In genomic region chr3:58041182-58041825, GRCh38 we compare ENCODE assay signal across 1 cellular context.
TF ChIP-seq lines count a peak whose summit lies in the region.

No MANE protein-coding gene starts in this region.

TF ChIP-seq in GM23338, 12 proteins besides CTCF, POLR2A, EP300 and RAD21 (continued from another document):
- TF ChIP-seq ZNF462 (CRISPR knock-in tag; IDR thresholded peaks at IDR 0.05) (0 out of 2 replicates have a peak, but pooled peaks have one; percentile 13), ETS1 (IDR thresholded peaks at IDR 0.05) (no peak), ZNF331 (CRISPR knock-in tag; IDR thresholded peaks at IDR 0.05; ENCODE audit: low read depth) (no peak)
